1 cellular context compared by ENCODE assay signal in genomic region chr6:156917213-156917612, GRCh38.
TF ChIP-seq lines count a peak whose summit lies in the region.

No MANE protein-coding gene starts in this region.

TF ChIP-seq in GM23338, 12 proteins besides CTCF, POLR2A, EP300 and RAD21:
- TF ChIP-seq ZNF462 (CRISPR knock-in tag; IDR thresholded peaks at IDR 0.05) (no peak), ZNF114 (CRISPR knock-in tag; IDR thresholded peaks at IDR 0.05) (no peak), NANOG (IDR thresholded peaks at IDR 0.05; ENCODE audit: borderline replicate concordance) (no peak), CREB1 (CRISPR knock-in tag; IDR thresholded peaks at IDR 0.05; ENCODE audit: low read depth) (no peak), ZNF331 (CRISPR knock-in tag; IDR thresholded peaks at IDR 0.05; ENCODE audit: low read depth) (no peak), POLR2AphosphoS5 (IDR thresholded peaks at IDR 0.05; ENCODE audit: low read depth) (no peak), EZH2phosphoT487 (IDR thresholded peaks at IDR 0.05; ENCODE audit: unreplicated experiment) (no peak), REST (IDR thresholded peaks at IDR 0.05; ENCODE audit: unreplicated experiment) (no peak), STAT1 (IDR thresholded peaks at IDR 0.05; ENCODE audit: unreplicated experiment) (no peak), EZH2 (IDR thresholded peaks at IDR 0.05; ENCODE audit: low read depth, unreplicated experiment) (no peak), ETS1 (IDR thresholded peaks at IDR 0.05) (no peak), JUNB (IDR thresholded peaks at IDR 0.05; ENCODE audit: unreplicated experiment) (no peak)
